In genomic region chr4:74157116-74157742, GRCh38 we compare ENCODE assay signal across 8 cellular contexts. TPM values are rescaled to one million over a fixed set of nuclear protein-coding genes. Genes with fewer than 3 reads are reported as not detected.
A peak's percentile ranks its signal among the peaks of the same experiment; 100 is the strongest.
DNase-seq lines count a peak whose midpoint lies in the region; ATAC-seq and TF ChIP-seq lines count a peak whose summit lies in the region.

No MANE protein-coding gene starts in this region.

- no peak for ATAC-seq in stimulated activated naive CD8-positive, alpha-beta T cell treated with anti-CD3 and anti-CD28 coated beads, Interleukin-15, Interleukin-2, amounts not matched to agents 100 U/mL and 50 U/mL, for 24 hours

- H3K4me3 ChIP-seq in adipocyte (ENCODE audit: low read length) (peak overlapping the region; percentile 83), kidney epithelial cell (ENCODE audit: low read depth, low read length) (peak overlapping the region; percentile 73)

- H3K27me3 Mint-ChIP-seq in stimulated activated naive CD8-positive, alpha-beta T cell treated with anti-CD3 and anti-CD28 coated beads, Interleukin-15, Interleukin-2, amounts not matched to agents 100 ng/mL and 50 ng/mL, for 24 hours, result peaks cover 13% of the 10 kb centered on the region

- H3K36me3 Mint-ChIP-seq in stimulated activated naive CD8-positive, alpha-beta T cell treated with anti-CD3 and anti-CD28 coated beads, Interleukin-15, Interleukin-2, amounts not matched to agents 100 ng/mL and 50 ng/mL, for 24 hours (ENCODE audit: low read depth), result peaks cover 30% of the 10 kb centered on the region

- peak overlapping the region; percentile 78 for H3K27ac ChIP-seq in temporal lobe (ENCODE audit: low read depth, low read length)

- peaks cover 20% of the 10 kb centered on the region for H3K36me3 ChIP-seq in adipocyte (ENCODE audit: control insufficient read depth, insufficient read depth, low read length, severe bottlenecking)
- peaks cover 2% of the 10 kb centered on the region for H3K36me3 ChIP-seq in kidney epithelial cell (ENCODE audit: control insufficient read depth, insufficient read depth, low read length)

- no peak for DNase-seq in stimulated activated naive CD8-positive, alpha-beta T cell treated with anti-CD3 and anti-CD28 coated beads, Interleukin-15, Interleukin-2, amounts not matched to agents 100 U/mL and 50 U/mL, for 24 hours
- DNase-seq in adipocyte (ENCODE audit: low read depth) (peak; percentile 49), kidney epithelial cell (ENCODE audit: low read depth) (no peak), NCI-H2196 (lab: John Stamatoyannopoulos, UW; ENCODE audit: unreplicated experiment) (no peak), SIG-M5 (lab: John Stamatoyannopoulos, UW) (no peak)
- no peak for DNase-seq in activated CD4-positive, alpha-beta T cell treated with anti-CD3 and anti-CD28 coated beads, Interleukin-2, amount 50 U/mL, for 48 hours

- H3K9ac ChIP-seq in adipocyte (ENCODE audit: low read length), result peak overlapping the region; percentile 88

- H3K4me1 ChIP-seq in adipocyte (ENCODE audit: control insufficient read depth, insufficient read depth, low read length), result peaks cover 23% of the 10 kb centered on the region

- peaks cover 31% of the 10 kb centered on the region for H3K4me1 Mint-ChIP-seq in stimulated activated naive CD8-positive, alpha-beta T cell treated with anti-CD3 and anti-CD28 coated beads, Interleukin-15, Interleukin-2, amounts not matched to agents 100 ng/mL and 50 ng/mL, for 24 hours (ENCODE audit: low read depth)

- no peak for TF ChIP-seq CTCF in kidney epithelial cell (IDR thresholded peaks at IDR 0.05; ENCODE audit: insufficient read depth, low read length, poor library complexity, severe bottlenecking)

- H3K9me3 Mint-ChIP-seq in stimulated activated naive CD8-positive, alpha-beta T cell treated with anti-CD3 and anti-CD28 coated beads, Interleukin-15, Interleukin-2, amounts not matched to agents 100 ng/mL and 50 ng/mL, for 24 hours, result no peaks in the 10 kb centered on the region

- no peaks in the 10 kb centered on the region for H3K27me3 ChIP-seq in adipocyte (replicated peaks; ENCODE audit: control insufficient read depth, insufficient read depth, low read length)
- H3K27me3 ChIP-seq in kidney epithelial cell (ENCODE audit: control insufficient read depth, insufficient read depth, low read length), result no peaks in the 10 kb centered on the region

- peak overlapping the region; percentile 74 for H3K27ac Mint-ChIP-seq in stimulated activated naive CD8-positive, alpha-beta T cell treated with anti-CD3 and anti-CD28 coated beads, Interleukin-15, Interleukin-2, amounts not matched to agents 100 ng/mL and 50 ng/mL, for 24 hours

- H3K9me3 ChIP-seq in adipocyte (ENCODE audit: control insufficient read depth, low read length), result no peaks in the 10 kb centered on the region

- H3K4me3 Mint-ChIP-seq in stimulated activated naive CD8-positive, alpha-beta T cell treated with anti-CD3 and anti-CD28 coated beads, Interleukin-15, Interleukin-2, amounts not matched to agents 100 ng/mL and 50 ng/mL, for 24 hours, result peak overlapping the region; percentile 85

RNA-seq across cellular contexts. Expression of gene MTHFD2L, which starts 0.7 kb away (rescaled TPM):
- 9.5 and 11.0 TPM in 2 replicates for total RNA-seq in kidney epithelial cell
- 25.3 TPM for total RNA-seq in temporal lobe

RNA-seq across cellular contexts. Expression of gene CXCL2, which starts 58.2 kb away (rescaled TPM):
- total RNA-seq in kidney epithelial cell (12.5 and 30.2 TPM in 2 replicates), temporal lobe (2.0 TPM)
